Comparison of ENCODE assay signal across 8 cellular contexts in genomic region chr3:48465237-48465530, GRCh38. TPM values are rescaled to one million over a fixed set of nuclear protein-coding genes. Genes with fewer than 3 reads are reported as not detected.
A peak's percentile ranks its signal among the peaks of the same experiment; 100 is the strongest.
DNase-seq lines count a peak whose midpoint lies in the region; ATAC-seq and TF ChIP-seq lines count a peak whose summit lies in the region.

No MANE protein-coding gene starts in this region.

- H3K4me2 ChIP-seq in Karpas-422 (ENCODE audit: low read depth, low read length, poor library complexity, severe bottlenecking): peak overlapping the region; percentile 81

- H3K4me1 ChIP-seq in Karpas-422 (ENCODE audit: low read length): peaks cover 46% of the 10 kb centered on the region
- peaks cover 35 to 47% of the 10 kb centered on the region in 2 donors for H3K4me1 ChIP-seq in naive thymus-derived CD4-positive, alpha-beta T cell (ENCODE audit: control insufficient read depth in 2 of 2, insufficient read depth in 2 of 2, low read length in 2 of 2)

- TF ChIP-seq CTCF in 22Rv1 (IDR thresholded peaks at IDR 0.05) (no peak), chondrocyte (IDR thresholded peaks at IDR 0.05) (no peak)

- DNase-seq in Karpas-422 (no peak), chondrocyte (ENCODE audit: low spot score) (no peak), SK-N-DZ (ENCODE audit: low spot score) (no peak), OCI-M1 (lab: John Stamatoyannopoulos, UW) (no peak)
- DNase-seq in naive thymus-derived CD4-positive, alpha-beta T cell: no peak

- ATAC-seq in naive thymus-derived CD4-positive, alpha-beta T cell: no peak
- ATAC-seq in GM21619 (IDR thresholded peaks at IDR 0.05; ENCODE audit: unreplicated experiment) (no peak), GM18909 (IDR thresholded peaks at IDR 0.05; ENCODE audit: poor library complexity, unreplicated experiment) (no peak)

- CTCF ChIA-PET in naive thymus-derived CD4-positive, alpha-beta T cell (lab: Charles Lee): interaction anchor here (0.6 to 2.2 kb wide), 3 partner anchors 14 to 45 kb away, joined by 3 to 11 read pairs (median 6); no protein-coding TSS in a partner anchor

- H3K36me3 ChIP-seq in Karpas-422 (ENCODE audit: insufficient read depth, low read length): peaks cover 22% of the 10 kb centered on the region
- peaks cover 3 to 47% (median 5%) of the 10 kb centered on the region in 3 experiments for H3K36me3 ChIP-seq in naive thymus-derived CD4-positive, alpha-beta T cell (ENCODE audit: control insufficient read depth in 2 of 3, insufficient read depth in 3 of 3, low read length in 3 of 3)

- H3K27me3 ChIP-seq in Karpas-422 (ENCODE audit: low read length): no peaks in the 10 kb centered on the region
- H3K27me3 ChIP-seq in naive thymus-derived CD4-positive, alpha-beta T cell (ENCODE audit: control insufficient read depth in 2 of 2, insufficient read depth in 2 of 2, low read length in 2 of 2): no peaks in the 10 kb centered on the region

- peak overlapping the region; percentile 100 for H3K27ac Mint-ChIP-seq in chondrocyte (ENCODE audit: unreplicated experiment)
- peak overlapping the region; percentile 89 to 99 (median 95) for H3K27ac Mint-ChIP-seq in naive thymus-derived CD4-positive, alpha-beta T cell

- intact Hi-C loops in naive thymus-derived CD4-positive, alpha-beta T cell (cut with micrococcal nuclease): loop anchor here in 1 of 2 donors (5.0 kb wide), 1 partner anchor 82 kb away; no protein-coding TSS in a partner anchor

- H3K27ac ChIP-seq in 22Rv1: peak overlapping the region; percentile 99
- H3K27ac ChIP-seq in Karpas-422 (ENCODE audit: low read length): 0 out of 2 replicates have a peak overlapping the region, but pooled peaks have one; percentile 75
- H3K27ac ChIP-seq in naive thymus-derived CD4-positive, alpha-beta T cell (ENCODE audit: low read depth, low read length): peak overlapping the region; percentile 95

- H3K9me3 Mint-ChIP-seq in chondrocyte (ENCODE audit: low read depth): no peaks in the 10 kb centered on the region
- H3K9me3 Mint-ChIP-seq in naive thymus-derived CD4-positive, alpha-beta T cell: no peaks in the 10 kb centered on the region

- H3K9me2 ChIP-seq in Karpas-422 (replicated peaks; ENCODE audit: insufficient read depth, low read length): no peaks in the 10 kb centered on the region

- peaks cover 40% of the 10 kb centered on the region for H3K79me2 ChIP-seq in Karpas-422 (ENCODE audit: low read length)

- H3K27me3 Mint-ChIP-seq in chondrocyte (ENCODE audit: low read depth): no peaks in the 10 kb centered on the region
- H3K27me3 Mint-ChIP-seq in naive thymus-derived CD4-positive, alpha-beta T cell: no peaks in the 10 kb centered on the region

- no peak overlapping the region for H2AFZ ChIP-seq in Karpas-422 (ENCODE audit: low read length)

- peak overlapping the region; percentile 77 for H3K4me3 Mint-ChIP-seq in chondrocyte (ENCODE audit: unreplicated experiment)
- H3K4me3 Mint-ChIP-seq in naive thymus-derived CD4-positive, alpha-beta T cell: peak overlapping the region; percentile 87 to 98 (median 91)

- H4K20me1 ChIP-seq in Karpas-422 (ENCODE audit: insufficient read depth, low read depth, low read length): peaks cover 11% of the 10 kb centered on the region; the same call in 1 of the 2 replicates

- peaks cover 27% of the 10 kb centered on the region for H3K36me3 Mint-ChIP-seq in chondrocyte (ENCODE audit: low read depth)
- H3K36me3 Mint-ChIP-seq in naive thymus-derived CD4-positive, alpha-beta T cell: peaks cover 0 to 41% (median 10%) of the 10 kb centered on the region in 5 donors

- no peak overlapping the region for H3K4me3 ChIP-seq in Karpas-422 (ENCODE audit: low read length)
- H3K4me3 ChIP-seq in naive thymus-derived CD4-positive, alpha-beta T cell (ENCODE audit: low read length): no peak overlapping the region

- no peaks in the 10 kb centered on the region for H3K9me3 ChIP-seq in Karpas-422 (ENCODE audit: low read length)
- no peaks in the 10 kb centered on the region for H3K9me3 ChIP-seq in naive thymus-derived CD4-positive, alpha-beta T cell (ENCODE audit: control insufficient read depth in 2 of 3, low read length in 3 of 3)

- H3K4me1 Mint-ChIP-seq in chondrocyte (ENCODE audit: low read depth): peaks cover 49% of the 10 kb centered on the region
- peaks cover 26 to 59% (median 53%) of the 10 kb centered on the region in 7 donors for H3K4me1 Mint-ChIP-seq in naive thymus-derived CD4-positive, alpha-beta T cell

- POLR2A ChIA-PET in naive thymus-derived CD4-positive, alpha-beta T cell (lab: Charles Lee): interaction anchor here (0.5 to 2.5 kb wide), 6 partner anchors 9 to 223 kb away, joined by 3 to 14 read pairs (median 4); partner anchors contain the start of gene ATRIP

- no peak overlapping the region for H3K9ac ChIP-seq in Karpas-422 (ENCODE audit: low read length)

RNA-seq across cellular contexts. Expression of gene ATRIP, which starts 18.6 kb away (rescaled TPM):
- 7.3 and 10.9 TPM in 2 replicates for total RNA-seq in Karpas-422 (2014; rRNA removed; shearing (Covaris generic); ENCODE audit: low replicate concordance)
- 8.7 to 10.7 TPM (median 8.8 TPM) in 3 replicates for total RNA-seq in chondrocyte
- 10 to 100 TPM in 3 of 5 experiments, 1 to 10 TPM in 2; 7.9 to 14.2 (median 12.5) TPM for total RNA-seq in naive thymus-derived CD4-positive, alpha-beta T cell
- polyA plus RNA-seq in naive thymus-derived CD4-positive, alpha-beta T cell: 10 to 100 TPM; 10.7 to 16.2 TPM
- 8.2 and 8.6 TPM in 2 replicates for polyA plus RNA-seq in SK-N-DZ (2014; cell fraction: cytosol; rRNA removed)
- polyA plus RNA-seq in SK-N-DZ (2014; cell fraction: nucleus; rRNA removed): 16.8 and 17.7 TPM in 2 replicates

RNA-seq across cellular contexts. Expression of gene TMA7, which starts 25.1 kb away (rescaled TPM):
- 300 and 483 TPM in 2 replicates for total RNA-seq in Karpas-422 (2014; rRNA removed; shearing (Covaris generic); ENCODE audit: low replicate concordance)
- 184 to 243 TPM (median 184 TPM) in 3 replicates for total RNA-seq in chondrocyte
- 100 to 1,000 TPM; 193 to 278 (median 236) TPM for total RNA-seq in naive thymus-derived CD4-positive, alpha-beta T cell
- 100 to 1,000 TPM; 512 to 752 TPM for polyA plus RNA-seq in naive thymus-derived CD4-positive, alpha-beta T cell
- polyA plus RNA-seq in SK-N-DZ (2014; cell fraction: cytosol; rRNA removed): 296 and 348 TPM in 2 replicates
- 209 and 321 TPM in 2 replicates for polyA plus RNA-seq in SK-N-DZ (2014; cell fraction: nucleus; rRNA removed)

RNA-seq across cellular contexts. Expression of gene CCDC51, which starts 25.3 kb away (rescaled TPM):
- total RNA-seq in Karpas-422 (2014; rRNA removed; shearing (Covaris generic); ENCODE audit: low replicate concordance): 22.0 and 28.3 TPM in 2 replicates
- 13.3 to 25.8 TPM (median 23.9 TPM) in 3 replicates for total RNA-seq in chondrocyte
- total RNA-seq in naive thymus-derived CD4-positive, alpha-beta T cell: 10 to 100 TPM in 1 of 5 experiments, 1 to 10 TPM in 4; 3.6 to 16.5 (median 5.0) TPM
- polyA plus RNA-seq in naive thymus-derived CD4-positive, alpha-beta T cell: 10 to 100 TPM; 10.2 to 14.3 TPM
- 46.3 and 51.8 TPM in 2 replicates for polyA plus RNA-seq in SK-N-DZ (2014; cell fraction: cytosol; rRNA removed)
- 18.6 and 21.1 TPM in 2 replicates for polyA plus RNA-seq in SK-N-DZ (2014; cell fraction: nucleus; rRNA removed)

RNA-seq across cellular contexts. Expression of gene PLXNB1, which starts 35.3 kb away (rescaled TPM):
- total RNA-seq in Karpas-422 (2014; rRNA removed; shearing (Covaris generic); ENCODE audit: low replicate concordance): 34.0 and 48.3 TPM in 2 replicates
- 63.2 to 115 TPM (median 108 TPM) in 3 replicates for total RNA-seq in chondrocyte
- total RNA-seq in naive thymus-derived CD4-positive, alpha-beta T cell: 1 to 10 TPM in 4 of 5 experiments, under 1 TPM in 1; 0.79 to 3.3 (median 2.7) TPM
- not detected for polyA plus RNA-seq in naive thymus-derived CD4-positive, alpha-beta T cell
- 11.0 and 15.7 TPM in 2 replicates for polyA plus RNA-seq in SK-N-DZ (2014; cell fraction: cytosol; rRNA removed)
- polyA plus RNA-seq in SK-N-DZ (2014; cell fraction: nucleus; rRNA removed): 176 and 212 TPM in 2 replicates

RNA-seq across cellular contexts. Expression of gene SHISA5, which starts 38.8 kb away (rescaled TPM):
- 141 and 149 TPM in 2 replicates for total RNA-seq in Karpas-422 (2014; rRNA removed; shearing (Covaris generic); ENCODE audit: low replicate concordance)
- 162 to 188 TPM (median 188 TPM) in 3 replicates for total RNA-seq in chondrocyte
- total RNA-seq in naive thymus-derived CD4-positive, alpha-beta T cell: 100 to 1,000 TPM; 147 to 236 (median 182) TPM
- polyA plus RNA-seq in naive thymus-derived CD4-positive, alpha-beta T cell: 100 to 1,000 TPM; 348 to 383 TPM
- 100 and 104 TPM in 2 replicates for polyA plus RNA-seq in SK-N-DZ (2014; cell fraction: cytosol; rRNA removed)
- polyA plus RNA-seq in SK-N-DZ (2014; cell fraction: nucleus; rRNA removed): 37.9 and 46.3 TPM in 2 replicates
